In the genomic region with DNA sequence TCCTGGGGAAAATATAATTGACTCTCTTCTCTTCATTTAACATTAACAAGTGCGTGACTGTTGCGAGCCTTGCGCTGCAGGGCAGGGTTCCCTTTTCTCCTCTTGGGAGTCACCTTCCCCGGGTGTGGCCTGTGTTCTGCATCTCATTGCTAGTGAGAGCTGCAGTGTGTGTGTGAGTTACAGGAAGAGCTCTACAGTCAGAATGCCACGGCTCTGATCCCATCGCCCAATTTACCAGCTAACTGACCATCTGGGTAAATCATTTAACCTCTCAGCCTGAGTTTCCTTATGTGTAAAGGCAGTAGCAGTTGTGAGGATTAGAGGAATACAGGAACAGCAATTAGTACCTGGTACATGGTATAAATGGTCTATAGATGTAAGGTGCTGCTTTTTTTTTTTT, we compare ENCODE assay signal across 21 cellular contexts.
DNase-seq lines count a peak whose midpoint lies in the region; FAIRE-seq and TF ChIP-seq lines count a peak whose summit lies in the region.
"Had no signal": no experiment of that assay in that cellular context is flagged by ENCODE, and none has a peak within 500 bp of the region (broad histone marks: within the 10 kb centered on the region; RNA-seq: fewer than 3 reads in every experiment).

No MANE protein-coding gene starts in this region.

- H3K4me3 ChIP-seq in kidney epithelial cell (ENCODE audit: low read depth, low read length), result no peak overlapping the region
- no peak overlapping the region for H3K4me3 ChIP-seq in neuronal stem cell (ENCODE audit: low read length in 2 of 2)
- H3K4me3 ChIP-seq: A549, BLaER1, HAP-1 had no signal

- H3K14ac ChIP-seq in neuronal stem cell (ENCODE audit: low read length), result peak overlapping the region; percentile 25

- no peak overlapping the region for H3K23ac ChIP-seq in neuronal stem cell (ENCODE audit: low read depth, low read length, poor library complexity)

- H3K27ac ChIP-seq in neuronal stem cell (replicated peaks; ENCODE audit: low read length), result no peak overlapping the region
- H3K27ac ChIP-seq: A549, BLaER1, C4-2B had no signal

- no peak for TF ChIP-seq CTCF in kidney epithelial cell (IDR thresholded peaks at IDR 0.05; ENCODE audit: insufficient read depth, low read length, poor library complexity, severe bottlenecking)

- no peak overlapping the region for H2BK15ac ChIP-seq in neuronal stem cell (ENCODE audit: low read length)

- no peak overlapping the region for H4K8ac ChIP-seq in neuronal stem cell (ENCODE audit: low read depth, low read length)

- DNase-seq in Caki2 (ENCODE audit: low read depth) (peak; percentile 63), kidney epithelial cell (ENCODE audit: low read depth) (peak; percentile 28), neuronal stem cell (ENCODE audit: low spot score) (no peak), HTR-8/SVneo (ENCODE audit: insufficient read length, low spot score) (no peak), NCI-H1436 (lab: John Stamatoyannopoulos, UW) (no peak), COLO829 (ENCODE audit: low spot score) (no peak)
- DNase-seq: 8988T; CD4-positive, alpha-beta T cell; CD8-positive, alpha-beta memory T cell; COR-L47; DMS153; DND-41; GOT3; HFFc6 had no signal

- H3K18ac ChIP-seq in neuronal stem cell (ENCODE audit: low read length), result no peak overlapping the region

- H2AK5ac ChIP-seq in neuronal stem cell (ENCODE audit: low read depth, low read length), result no peak overlapping the region

- H3K9me3 ChIP-seq in neuronal stem cell (replicated peaks in 1 of 2; ENCODE audit: control insufficient read depth in 2 of 2, insufficient read depth in 1 of 2, low read depth in 1 of 2, low read length in 2 of 2), result no peaks in the 10 kb centered on the region
- H3K9me3 ChIP-seq: A549, BLaER1, HAP-1 had no signal

- no peak overlapping the region for H2BK5ac ChIP-seq in neuronal stem cell (ENCODE audit: low read length)

- H2BK120ac ChIP-seq in neuronal stem cell (ENCODE audit: low read depth, low read length), result no peak overlapping the region

- no peak for FAIRE-seq in HTR-8/SVneo (lab: Jason Lieb, UNC)
- FAIRE-seq: A549, G401.6, GM12892, H54 had no signal

- in situ Hi-C loops in Caki2 (cut with HindIII; ENCODE audit: low pct_unique_long_range_greater_than_20kb, low sequenced_read_pairs), result no loop called here

- H2AFZ ChIP-seq in neuronal stem cell (ENCODE audit: low read length), result no peak overlapping the region

- no peak overlapping the region for H4K91ac ChIP-seq in neuronal stem cell (ENCODE audit: low read depth, low read length, poor library complexity)

- no peak overlapping the region for H3K9ac ChIP-seq in neuronal stem cell (ENCODE audit: low read depth, low read length, poor library complexity)
- H3K9ac ChIP-seq: BLaER1 had no signal

- H3K79me1 ChIP-seq in neuronal stem cell (ENCODE audit: low read depth, low read length), result no peaks in the 10 kb centered on the region

- H3K4ac ChIP-seq in neuronal stem cell (ENCODE audit: low read length), result no peak overlapping the region

- H3K36me3 ChIP-seq in kidney epithelial cell (ENCODE audit: control insufficient read depth, insufficient read depth, low read length), result no peaks in the 10 kb centered on the region
- peaks cover 0 to 33% of the 10 kb centered on the region in 2 donors for H3K36me3 ChIP-seq in neuronal stem cell (replicated peaks in 1 of 2; ENCODE audit: control insufficient read depth in 2 of 2, insufficient read depth in 2 of 2, low read length in 2 of 2)
- H3K36me3 ChIP-seq: HAP-1 had no signal

- H3K27me3 ChIP-seq in kidney epithelial cell (ENCODE audit: control insufficient read depth, insufficient read depth, low read length) (no peaks in the 10 kb centered on the region), neuronal stem cell (ENCODE audit: control insufficient read depth in 3 of 3, insufficient read depth in 3 of 3, low read depth in 1 of 3, low read length in 3 of 3) (no peaks in the 10 kb centered on the region)
- H3K27me3 ChIP-seq: BLaER1 had no signal

- WGBS in neuronal stem cell (ENCODE audit: extremely low coverage in 2 of 2, insufficient read length in 2 of 2, insufficient replicate concordance in 1 of 2), 2 donors, result no CpG with 5 or more reads among the region's 6 CpGs

- H3K4me2 ChIP-seq in neuronal stem cell (ENCODE audit: insufficient read depth, low read length, poor library complexity, severe bottlenecking), result no peak overlapping the region
- H3K4me2 ChIP-seq: A549, BLaER1 had no signal

- H3K4me1 ChIP-seq in neuronal stem cell (ENCODE audit: control insufficient read depth in 2 of 2, insufficient read depth in 1 of 2, low read depth in 1 of 2, low read length in 2 of 2), result no peaks in the 10 kb centered on the region
- H3K4me1 ChIP-seq: BLaER1, HAP-1 had no signal

- H2BK12ac ChIP-seq in neuronal stem cell (ENCODE audit: low read length), result no peak overlapping the region

Comparison
In these comparisons a context has a peak if more than half of its experiments do, and no peak if none do; other contexts are left out.
1. DNase-seq: peak in Caki2 (single experiment) and kidney epithelial cell (single experiment); none in neuronal stem cell (single experiment), HTR-8/SVneo (single experiment), NCI-H1436 (single experiment) and COLO829 (single experiment).